ENCODE assay signal across 11 cellular contexts in genomic region chr1:35660581-35661473, GRCh38. TPM values are rescaled to one million over a fixed set of nuclear protein-coding genes. Genes with fewer than 3 reads are reported as not detected.
DNase-seq lines count a peak whose midpoint lies in the region; ATAC-seq and TF ChIP-seq lines count a peak whose summit lies in the region.
"Had no signal": no experiment of that assay in that cellular context is flagged by ENCODE, and none has a peak within 500 bp of the region (broad histone marks: within the 10 kb centered on the region; RNA-seq: fewer than 3 reads in every experiment).

No MANE protein-coding gene starts in this region.

- no peaks in the 10 kb centered on the region; the same call in 1 of the 2 replicates for H3K27me3 ChIP-seq in MG63
- H3K27me3 ChIP-seq: ovary, vagina had no signal

- no peak for TF ChIP-seq CTCF in GM20000 (IDR thresholded peaks at IDR 0.05; ENCODE audit: extremely low read depth, missing control alignments)

- no peaks in the 10 kb centered on the region for H3K36me3 ChIP-seq in MG63
- H3K36me3 ChIP-seq: ovary, vagina had no signal

- ATAC-seq in HG03378 (IDR thresholded peaks at IDR 0.05; ENCODE audit: unreplicated experiment) (no peak), HG03196 (IDR thresholded peaks at IDR 0.05; ENCODE audit: unreplicated experiment) (no peak), HG03135 (IDR thresholded peaks at IDR 0.05; ENCODE audit: unreplicated experiment) (no peak)

- in situ Hi-C loops in G401 (cut with HindIII; ENCODE audit: low sequenced_read_pairs) = no loop called here

- DNase-seq in G401 (ENCODE audit: low spot score) (peak; percentile 54), MG63 (peak; percentile 13), cerebellum (ENCODE audit: low spot score) (peak; percentile 42), lung microvascular endothelial cell (ENCODE audit: low read depth in 2 of 2) (peak; percentile 66 to 67), GM20000 (ENCODE audit: low spot score) (no peak)
- DNase-seq: DMS153 had no signal

- no peak overlapping the region for H3K4me3 ChIP-seq in MG63
- H3K4me3 ChIP-seq: ovary, vagina had no signal

- no peaks in the 10 kb centered on the region for H3K9me3 ChIP-seq in MG63
- H3K9me3 ChIP-seq: ovary, vagina had no signal

RNA-seq across cellular contexts. Expression of gene PSMB2, which starts 19.5 kb away (rescaled TPM):
- 99.8 and 124 TPM in 2 replicates for total RNA-seq in G401 (2014; rRNA removed; shearing (Covaris generic))
- total RNA-seq in MG63 (2014; rRNA removed; shearing (Covaris generic); ENCODE audit: low replicate concordance) = 109 and 114 TPM in 2 replicates
- 20.2 TPM for total RNA-seq in cerebellum
- total RNA-seq in lung microvascular endothelial cell = 13.5 and 17.9 TPM in 2 replicates

RNA-seq across cellular contexts. Expression of gene C1orf216, which starts 57.9 kb away (rescaled TPM):
- 18.0 and 18.4 TPM in 2 replicates for total RNA-seq in G401 (2014; rRNA removed; shearing (Covaris generic))
- 9.0 and 12.1 TPM in 2 replicates for total RNA-seq in MG63 (2014; rRNA removed; shearing (Covaris generic); ENCODE audit: low replicate concordance)
- 26.9 TPM for total RNA-seq in cerebellum
- 12.2 and 17.1 TPM in 2 replicates for total RNA-seq in lung microvascular endothelial cell
